1 cellular context compared by ENCODE assay signal in genomic region chr3:101725890-101726275, GRCh38.
TF ChIP-seq lines count a peak whose summit lies in the region.

No MANE protein-coding gene starts in this region.

TF ChIP-seq in WTC11, 78 proteins besides CTCF, POLR2A, EP300 and RAD21 (continued from another document):
- no peak for TF ChIP-seq PRDM15 (CRISPR knock-in tag; IDR thresholded peaks at IDR 0.05)
- TF ChIP-seq ZNF138 (CRISPR knock-in tag; conservative IDR thresholded peaks at IDR 0.05), result no peak
- no peak for TF ChIP-seq RORB (CRISPR knock-in tag; IDR thresholded peaks at IDR 0.05)
- no peak for TF ChIP-seq E2F4 (CRISPR knock-in tag; IDR thresholded peaks at IDR 0.05; ENCODE audit: borderline replicate concordance, low read depth)
- TF ChIP-seq NFYB (CRISPR knock-in tag; conservative IDR thresholded peaks at IDR 0.05; ENCODE audit: low read depth), result no peak
- TF ChIP-seq TEAD1 (CRISPR knock-in tag; IDR thresholded peaks at IDR 0.05), result no peak
- no peak for TF ChIP-seq CREB1 (CRISPR knock-in tag; IDR thresholded peaks at IDR 0.05)
- no peak for TF ChIP-seq USF2 (CRISPR knock-in tag; IDR thresholded peaks at IDR 0.05)
- no peak for TF ChIP-seq JAZF1 (CRISPR knock-in tag; IDR thresholded peaks at IDR 0.05)
- no peak for TF ChIP-seq ZMAT4 (CRISPR knock-in tag; IDR thresholded peaks at IDR 0.05)
